ENCODE assay signal across 10 cellular contexts in the genomic region with DNA sequence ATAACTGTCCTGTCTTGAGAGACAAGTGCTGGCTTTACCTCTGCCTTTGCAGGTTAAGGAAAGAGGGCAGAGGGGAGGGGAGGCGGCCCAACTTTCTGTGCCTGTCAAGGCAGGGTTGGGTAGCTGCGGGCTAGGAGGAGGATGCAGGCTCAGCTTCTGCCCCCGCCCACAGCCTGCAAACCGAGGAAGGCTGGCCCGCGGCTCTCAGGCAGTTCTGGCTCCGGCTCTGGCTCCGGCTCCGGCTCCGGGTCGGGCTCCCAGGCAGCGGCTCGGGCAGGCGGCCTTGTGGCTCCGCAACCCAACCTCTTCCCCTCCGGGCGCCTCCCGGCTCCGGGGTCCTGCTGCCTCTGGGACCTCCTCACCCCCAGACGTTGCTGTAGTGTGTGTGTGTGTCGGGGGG.
DNase-seq lines count a peak whose midpoint lies in the region; ATAC-seq and TF ChIP-seq lines count a peak whose summit lies in the region.
"Had no signal": no experiment of that assay in that cellular context is flagged by ENCODE, and none has a peak within 500 bp of the region (broad histone marks: within the 10 kb centered on the region; RNA-seq: fewer than 3 reads in every experiment).

No MANE protein-coding gene starts in this region.

- no peak overlapping the region for H3K4ac ChIP-seq in trophoblast cell (ENCODE audit: low read depth, low read length)

- H4K8ac ChIP-seq in trophoblast cell (ENCODE audit: low read depth, low read length): no peak overlapping the region

- peak; percentile 80 for DNase-seq in Daoy (ENCODE audit: low read depth)
- DNase-seq in PC-3: no peak
- DNase-seq in fibroblast of pulmonary artery (ENCODE audit: low read depth): peak; percentile 28
- peak; percentile 75 to 78 for DNase-seq in trophoblast cell
- DNase-seq in hepatocyte (ENCODE audit: low spot score): no peak
- no peak for DNase-seq in NCI-H2227 (lab: John Stamatoyannopoulos, UW; ENCODE audit: unreplicated experiment)
- DNase-seq: NCI-H345, occipital lobe had no signal

- H2BK5ac ChIP-seq in trophoblast cell (ENCODE audit: low read depth, low read length, poor library complexity): no peak overlapping the region

- no peak overlapping the region for H3K18ac ChIP-seq in trophoblast cell (ENCODE audit: low read length)

- H3K27ac ChIP-seq in PC-3 (ENCODE audit: low read length): no peak overlapping the region
- no peak overlapping the region for H3K27ac ChIP-seq in trophoblast cell (ENCODE audit: low read depth, low read length)
- H3K27ac ChIP-seq in hepatocyte: no peak overlapping the region

- H3K9me2 ChIP-seq in PC-3 (replicated peaks; ENCODE audit: low read length): no peaks in the 10 kb centered on the region
- H3K9me2 ChIP-seq in hepatocyte (replicated peaks; ENCODE audit: insufficient read depth): no peaks in the 10 kb centered on the region

- H3K79me1 ChIP-seq in trophoblast cell (ENCODE audit: low read length): no peaks in the 10 kb centered on the region

- H3K4me2 ChIP-seq in PC-3 (ENCODE audit: low read length) (peak overlapping the region; percentile 73; the same call in 1 of the 2 replicates), trophoblast cell (ENCODE audit: low read length) (peak overlapping the region; percentile 31), hepatocyte (no peak overlapping the region)

- no peaks in the 10 kb centered on the region for H3K79me2 ChIP-seq in PC-3 (ENCODE audit: low read length)
- no peaks in the 10 kb centered on the region for H3K79me2 ChIP-seq in trophoblast cell (ENCODE audit: control insufficient read depth, insufficient read depth, low read length, poor library complexity)
- no peaks in the 10 kb centered on the region for H3K79me2 ChIP-seq in hepatocyte

- H4K91ac ChIP-seq in trophoblast cell (ENCODE audit: low read depth, low read length): no peak overlapping the region

- no peak overlapping the region for H3K14ac ChIP-seq in trophoblast cell (ENCODE audit: low read length)

- TF ChIP-seq CTCF in PC-3 (conservative IDR thresholded peaks at IDR 0.05; ENCODE audit: low read depth, low read length) (no peak), fibroblast of pulmonary artery (IDR thresholded peaks at IDR 0.05; ENCODE audit: low read length, missing control alignments) (no peak), hepatocyte (IDR thresholded peaks at IDR 0.05; ENCODE audit: poor library complexity) (no peak)

- BruUV-seq in PC-3 (replicated peaks; lab: Mats Ljungman, UMichigan): no TSS peak

- H3K23ac ChIP-seq in trophoblast cell (ENCODE audit: low read length): no peak overlapping the region

- POLR2A ChIA-PET in PC-3 (lab: Charles Lee; ENCODE audit: unreplicated experiment): no interaction called here

- H3K4me3 ChIP-seq in PC-3 (ENCODE audit: low read length) (peak overlapping the region; percentile 65; the same call in 1 of the 2 replicates), fibroblast of pulmonary artery (replicated peaks; ENCODE audit: low read depth, low read length) (peak overlapping the region; percentile 52), trophoblast cell (ENCODE audit: low read depth, low read length) (no peak overlapping the region), hepatocyte (no peak overlapping the region)

- no peak overlapping the region for H3K9ac ChIP-seq in PC-3 (ENCODE audit: low read length)
- no peak overlapping the region for H3K9ac ChIP-seq in trophoblast cell (ENCODE audit: low read length)

- no peak overlapping the region for H2AK5ac ChIP-seq in trophoblast cell (ENCODE audit: low read length)

- H3K9me3 ChIP-seq in PC-3 (ENCODE audit: low read length): no peaks in the 10 kb centered on the region
- H3K9me3 ChIP-seq in trophoblast cell (ENCODE audit: insufficient read depth, low read depth, low read length): no peaks in the 10 kb centered on the region
- H3K9me3 ChIP-seq in hepatocyte (ENCODE audit: low read depth): no peaks in the 10 kb centered on the region

- no peaks in the 10 kb centered on the region for H4K20me1 ChIP-seq in PC-3 (ENCODE audit: low read length)
- H4K20me1 ChIP-seq in hepatocyte (ENCODE audit: insufficient read depth, poor library complexity, severe bottlenecking): no peaks in the 10 kb centered on the region

- H2BK12ac ChIP-seq in trophoblast cell (ENCODE audit: low read length): no peak overlapping the region

- WGBS in trophoblast cell (ENCODE audit: extremely low coverage, insufficient coverage, insufficient read length): no CpG with 5 or more reads among the region's 21 CpGs
- 77% methylated on average over 17 of the region's 21 CpGs for WGBS in hepatocyte (ENCODE audit: low lambda C conversion rate, missing lambda C conversion rate)

- intact Hi-C loops in PC-3 (cut with micrococcal nuclease): loop anchor here (2.0 kb wide), 1 partner anchor 65 kb away; no protein-coding TSS in a partner anchor

- ATAC-seq in PC-3: peak; percentile 7
- no peak for ATAC-seq in GM21367 (IDR thresholded peaks at IDR 0.05; ENCODE audit: unreplicated experiment)
- no peak for ATAC-seq in HG03108 (IDR thresholded peaks at IDR 0.05; ENCODE audit: unreplicated experiment)

- H3K36me3 ChIP-seq in PC-3 (ENCODE audit: low read depth, low read length) (no peaks in the 10 kb centered on the region), trophoblast cell (ENCODE audit: control insufficient read depth in 1 of 2, insufficient read depth in 2 of 2, low read length in 2 of 2) (no peaks in the 10 kb centered on the region), hepatocyte (replicated peaks; ENCODE audit: insufficient read depth, low read depth) (no peaks in the 10 kb centered on the region)

- peaks cover 4% of the 10 kb centered on the region for H3F3A ChIP-seq in PC-3 (ENCODE audit: low read length, unreplicated experiment)

- H2AFZ ChIP-seq in PC-3 (ENCODE audit: low read length): no peak overlapping the region
- H2AFZ ChIP-seq in trophoblast cell (ENCODE audit: insufficient read depth, low read length, poor library complexity): no peak overlapping the region
- H2AFZ ChIP-seq in hepatocyte: no peak overlapping the region

- CTCF ChIA-PET in PC-3 (lab: Charles Lee): no interaction called here

- H2BK120ac ChIP-seq in trophoblast cell (ENCODE audit: insufficient read depth, low read length, poor library complexity): no peak overlapping the region

- no peak overlapping the region for H4K12ac ChIP-seq in trophoblast cell (ENCODE audit: low read depth, low read length)

- H3K27me3 ChIP-seq in PC-3 (ENCODE audit: low read length) (no peaks in the 10 kb centered on the region), trophoblast cell (ENCODE audit: insufficient read depth, low read length) (no peaks in the 10 kb centered on the region), hepatocyte (peaks cover 5% of the 10 kb centered on the region)

- H3K4me1 ChIP-seq in PC-3 (ENCODE audit: insufficient read depth, low read length): peaks cover 23% of the 10 kb centered on the region
- H3K4me1 ChIP-seq in trophoblast cell (ENCODE audit: control insufficient read depth in 1 of 2, insufficient read depth in 2 of 2, low read length in 2 of 2): no peaks in the 10 kb centered on the region
- peaks cover 4% of the 10 kb centered on the region for H3K4me1 ChIP-seq in hepatocyte (ENCODE audit: insufficient read depth)

Comparison
In these comparisons a context has a peak if more than half of its experiments do, and no peak if none do; other contexts are left out.
1. DNase-seq: peak in Daoy (single experiment), fibroblast of pulmonary artery (single experiment) and trophoblast cell (2 of 2); none in PC-3 (single experiment), hepatocyte (single experiment) and NCI-H2227 (single experiment).
2. H3K4me3 ChIP-seq: peak in PC-3 (single experiment) and fibroblast of pulmonary artery (single experiment); none in trophoblast cell (single experiment) and hepatocyte (single experiment).